Comparison of ENCODE assay signal across 20 cellular contexts in genomic region chr16:82091225-82091624, GRCh38. TPM values are rescaled to one million over a fixed set of nuclear protein-coding genes. Genes with fewer than 3 reads are reported as not detected.
DNase-seq lines count a peak whose midpoint lies in the region; ATAC-seq and TF ChIP-seq lines count a peak whose summit lies in the region.
"Had no signal": no experiment of that assay in that cellular context is flagged by ENCODE, and none has a peak within 500 bp of the region (broad histone marks: within the 10 kb centered on the region; RNA-seq: fewer than 3 reads in every experiment).

No MANE protein-coding gene starts in this region.

- no peaks in the 10 kb centered on the region for H3K27me3 ChIP-seq in hepatocyte
- H3K27me3 ChIP-seq in spleen (replicated peaks in 1 of 7) = peaks cover 0 to 34% (median 0%) of the 10 kb centered on the region in 7 donors

- DNase-seq in activated naive CD4-positive, alpha-beta T cell treated with Interleukin-2 at 50 U/mL for 16 hours = no peak
- DNase-seq in astrocyte of the spinal cord (ENCODE audit: low read depth, low spot score) (peak; percentile 69), hepatocyte (ENCODE audit: low spot score) (peak; percentile 16), spleen (no peak), osteocyte (ENCODE audit: extremely low spot score, unreplicated experiment) (no peak), iPS-NIHi7 (ENCODE audit: extremely low spot score) (no peak)
- DNase-seq: activated CD4-positive, alpha-beta T cell treated with anti-CD3 and anti-CD28 coated beads, Interleukin-2, amount 50 U/mL, for 4 hours; activated T-cell treated with anti-CD3 and anti-CD28 coated beads, Interleukin-2, amount 50 U/mL, for 1 hour; cerebellar nuclear complex; heart left ventricle; KG1; mucosa of descending colon; NCI-H1105 treated with DMSO at 0.1 percent for 48 hours; stimulated activated CD4-positive, alpha-beta T cell treated with anti-CD3 and anti-CD28 coated beads, Interleukin-4, amount 100 ng/mL, for 4 hours had no signal

- peak overlapping the region; percentile 41 for H3K27ac Mint-ChIP-seq in activated naive CD4-positive, alpha-beta T cell treated with anti-CD3 and anti-CD28 coated beads, Interleukin-2, amount 50 U/mL, for 24 hours
- H3K27ac Mint-ChIP-seq in osteocyte (ENCODE audit: unreplicated experiment) = no peak overlapping the region
- H3K27ac Mint-ChIP-seq: activated naive CD8-positive, alpha-beta T cell had no signal

- no peaks in the 10 kb centered on the region for H3K36me3 Mint-ChIP-seq in activated naive CD4-positive, alpha-beta T cell treated with anti-CD3 and anti-CD28 coated beads, Interleukin-2, amount 50 U/mL, for 24 hours
- H3K36me3 Mint-ChIP-seq in osteocyte (ENCODE audit: unreplicated experiment) = no peaks in the 10 kb centered on the region
- H3K36me3 Mint-ChIP-seq: activated naive CD8-positive, alpha-beta T cell had no signal

- intact Hi-C loops in spleen (cut with DNase I; ENCODE audit: low total_unique reads) = no loop called here

- H2AFZ ChIP-seq in hepatocyte = no peak overlapping the region

- H3K4me3 Mint-ChIP-seq in activated naive CD4-positive, alpha-beta T cell treated with anti-CD3 and anti-CD28 coated beads, Interleukin-2, amount 50 U/mL, for 24 hours = no peak overlapping the region
- no peak overlapping the region for H3K4me3 Mint-ChIP-seq in osteocyte (ENCODE audit: unreplicated experiment)
- H3K4me3 Mint-ChIP-seq: activated naive CD8-positive, alpha-beta T cell had no signal

- peaks cover 11% of the 10 kb centered on the region for H3K4me1 Mint-ChIP-seq in activated naive CD4-positive, alpha-beta T cell treated with anti-CD3 and anti-CD28 coated beads, Interleukin-2, amount 50 U/mL, for 24 hours
- no peaks in the 10 kb centered on the region for H3K4me1 Mint-ChIP-seq in osteocyte (ENCODE audit: unreplicated experiment)

- TF ChIP-seq POLR2A in spleen (IDR thresholded peaks at IDR 0.05) = no peak

- ATAC-seq in GM21360 (IDR thresholded peaks at IDR 0.05; ENCODE audit: unreplicated experiment) = no peak
- ATAC-seq: heart left ventricle, mucosa of descending colon had no signal

- TF ChIP-seq CTCF in astrocyte of the spinal cord (IDR thresholded peaks at IDR 0.05; ENCODE audit: low read depth, low read length) (no peak), hepatocyte (IDR thresholded peaks at IDR 0.05; ENCODE audit: poor library complexity) (no peak), spleen (IDR thresholded peaks at IDR 0.05 in 8 of 11, conservative IDR thresholded peaks at IDR 0.05 in 3 of 11) (no peak), osteocyte (IDR thresholded peaks at IDR 0.05) (no peak)

- no peaks in the 10 kb centered on the region for H3K9me3 ChIP-seq in hepatocyte (ENCODE audit: low read depth)
- H3K9me3 ChIP-seq in spleen = no peaks in the 10 kb centered on the region
- H3K9me3 ChIP-seq: heart left ventricle, mucosa of descending colon, thoracic aorta had no signal

- in situ Hi-C loops in astrocyte of the spinal cord (cut with HindIII; ENCODE audit: low sequenced_read_pairs) = no loop called here

- H4K20me1 ChIP-seq in hepatocyte (ENCODE audit: insufficient read depth, poor library complexity, severe bottlenecking) = no peaks in the 10 kb centered on the region

- H3K4me1 ChIP-seq in hepatocyte (ENCODE audit: insufficient read depth) = peaks cover 4% of the 10 kb centered on the region
- H3K4me1 ChIP-seq in spleen = no peaks in the 10 kb centered on the region
- H3K4me1 ChIP-seq: heart left ventricle had no signal

- H3K9me3 Mint-ChIP-seq in activated naive CD4-positive, alpha-beta T cell treated with anti-CD3 and anti-CD28 coated beads, Interleukin-2, amount 50 U/mL, for 24 hours = peaks cover 5% of the 10 kb centered on the region
- no peaks in the 10 kb centered on the region for H3K9me3 Mint-ChIP-seq in osteocyte (ENCODE audit: unreplicated experiment)

- no peak overlapping the region for H3K4me2 ChIP-seq in hepatocyte

- H3K27me3 Mint-ChIP-seq in activated naive CD4-positive, alpha-beta T cell treated with anti-CD3 and anti-CD28 coated beads, Interleukin-2, amount 50 U/mL, for 24 hours = peaks cover 4% of the 10 kb centered on the region
- no peaks in the 10 kb centered on the region for H3K27me3 Mint-ChIP-seq in osteocyte (ENCODE audit: unreplicated experiment)

- H3K36me3 ChIP-seq in hepatocyte (replicated peaks; ENCODE audit: insufficient read depth, low read depth) (no peaks in the 10 kb centered on the region), spleen (no peaks in the 10 kb centered on the region)
- H3K36me3 ChIP-seq: heart left ventricle, thoracic aorta had no signal

- no peaks in the 10 kb centered on the region for H3K9me2 ChIP-seq in hepatocyte (replicated peaks; ENCODE audit: insufficient read depth)

- no peaks in the 10 kb centered on the region for H3K79me2 ChIP-seq in hepatocyte

- 68% methylated on average over 1 of the region's 1 CpG for WGBS in hepatocyte (ENCODE audit: low lambda C conversion rate, missing lambda C conversion rate)
- WGBS in spleen, 5 donors = 92 to 100% (median 97%) methylated on average over 1 of the region's 1 CpG

- no peak overlapping the region for H3K4me3 ChIP-seq in astrocyte of the spinal cord (ENCODE audit: low read depth, low read length)
- no peak overlapping the region for H3K4me3 ChIP-seq in hepatocyte
- H3K4me3 ChIP-seq in spleen = no peak overlapping the region
- H3K4me3 ChIP-seq: heart left ventricle, mucosa of descending colon, thoracic aorta had no signal

- H3K27ac ChIP-seq in hepatocyte (peak overlapping the region; percentile 42), spleen (no peak overlapping the region)
- H3K27ac ChIP-seq: 22Rv1, heart left ventricle, thoracic aorta had no signal

RNA-seq across cellular contexts. Expression of gene HSD17B2, which starts 56.2 kb away (rescaled TPM):
- total RNA-seq in hepatocyte (75.6 and 76.7 TPM in 2 replicates), spleen (not detected), osteocyte (0.40 TPM in 1 of 2 replicates, not detected in the other)
- polyA plus RNA-seq in hepatocyte (63.5 and 91.1 TPM in 2 replicates), spleen (under 1 TPM in 2 of 3 donors, not detected in 1; 0.09 to 0.13 TPM)
- total RNA-seq: heart left ventricle, kidney epithelial cell, thoracic aorta had no signal

Comparison
In these comparisons a context has a peak if more than half of its experiments do, and no peak if none do; other contexts are left out.
1. DNase-seq: peak in astrocyte of the spinal cord (single experiment) and hepatocyte (single experiment); none in activated naive CD4-positive, alpha-beta T cell treated with Interleukin-2 at 50 U/mL for 16 hours (single experiment), spleen (single experiment), osteocyte (single experiment) and iPS-NIHi7 (single experiment).
2. RNA of gene HSD17B2, which starts 56.2 kb away (total RNA-seq): 75.6 to 76.7 TPM in hepatocyte; 0.40 TPM in osteocyte and not detected in spleen; every median in the first group is over 10 times any median in the second.